ENCODE assay signal across 1 cellular context in the genomic region with DNA sequence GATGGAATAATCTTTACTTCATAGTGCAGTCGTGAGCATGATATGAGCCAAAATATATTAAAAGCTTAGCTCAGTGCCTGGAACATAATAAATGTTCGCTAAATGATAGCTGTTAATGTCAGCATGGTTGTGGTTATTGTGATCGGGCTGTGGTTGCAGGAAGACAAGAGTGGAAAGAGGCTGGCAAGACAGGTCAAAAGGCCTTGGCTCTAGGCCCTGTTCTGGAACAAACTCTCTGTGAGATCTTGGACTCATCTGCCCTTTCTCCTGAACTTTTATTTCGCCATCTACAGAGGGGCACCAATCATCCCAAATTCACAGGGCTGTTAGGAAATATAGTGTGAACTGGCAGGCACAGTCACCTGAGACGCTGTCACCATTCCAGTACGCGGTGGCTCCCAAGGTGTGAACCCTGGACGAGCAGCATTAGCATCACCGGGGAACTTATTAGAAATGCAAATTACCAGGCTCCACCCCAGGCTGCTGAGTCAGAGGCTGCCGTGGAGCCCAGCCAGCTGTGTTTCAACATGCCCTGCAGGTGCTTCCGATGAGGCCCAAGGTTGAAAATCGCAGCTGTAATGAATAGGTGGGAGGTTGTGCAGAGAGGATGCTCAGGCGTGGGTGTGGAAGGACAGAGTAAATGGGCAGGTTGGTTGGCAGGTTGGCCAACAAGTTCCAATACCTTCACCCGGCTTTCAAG.
TF ChIP-seq lines count a peak whose summit lies in the region.

No MANE protein-coding gene starts in this region.

TF ChIP-seq in endothelial cell of umbilical vein, 7 proteins besides CTCF, POLR2A, EP300 and RAD21 (continued from another document):
- TF ChIP-seq, protein P1, sequence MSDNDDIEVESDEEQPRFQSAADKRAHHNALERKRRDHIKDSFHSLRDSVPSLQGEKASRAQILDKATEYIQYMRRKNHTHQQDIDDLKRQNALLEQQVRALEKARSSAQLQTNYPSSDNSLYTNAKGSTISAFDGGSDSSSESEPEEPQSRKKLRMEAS (IDR thresholded peaks at IDR 0.05; ENCODE audit: insufficient read depth, insufficient read length) = no peak
- TF ChIP-seq GATA2 (IDR thresholded peaks at IDR 0.05; ENCODE audit: insufficient read depth, insufficient read length, low read depth, low read length) (no peak), POLR2AphosphoS5 (IDR thresholded peaks at IDR 0.05; ENCODE audit: insufficient read depth, low read depth, low read length) (no peak)
